ENCODE assay signal across 19 cellular contexts in genomic region chr1:153022340-153022739, GRCh38. TPM values are rescaled to one million over a fixed set of nuclear protein-coding genes. Genes with fewer than 3 reads are reported as not detected.
"Had no signal": no experiment of that assay in that cellular context is flagged by ENCODE, and none has a peak within 500 bp of the region (broad histone marks: within the 10 kb centered on the region; RNA-seq: fewer than 3 reads in every experiment).

No MANE protein-coding gene starts in this region.

RNA-seq across cellular contexts. Expression of gene SPRR1B, which starts 8.7 kb away (rescaled TPM):
- total RNA-seq: esophagus muscularis mucosa, fibroblast of villous mesenchyme, gastrocnemius medialis, heart right ventricle, liver, lung microvascular endothelial cell, mucosa of gallbladder, myocyte, natural killer cell, neural crest cell, osteocyte, pulmonary artery endothelial cell, sciatic nerve, skeletal muscle tissue, spleen, stomach, thoracic aorta, transverse colon had no signal
- polyA plus RNA-seq: liver had no signal

RNA-seq across cellular contexts. Expression of gene SPRR2D, which starts 18.6 kb away (rescaled TPM):
- total RNA-seq: fibroblast of villous mesenchyme, gastrocnemius medialis, heart right ventricle, liver, lung microvascular endothelial cell, mucosa of gallbladder, myocyte, natural killer cell, neural crest cell, osteocyte, pulmonary artery endothelial cell, sciatic nerve, skeletal muscle tissue, spleen, stomach, thoracic aorta, transverse colon, ureter had no signal

RNA-seq across cellular contexts. Expression of gene SPRR3, which starts 20.8 kb away (rescaled TPM):
- total RNA-seq: fibroblast of villous mesenchyme, gastrocnemius medialis, heart right ventricle, liver, lung microvascular endothelial cell, myocyte, natural killer cell, neural crest cell, osteocyte, pulmonary artery endothelial cell, skeletal muscle tissue, spleen, thoracic aorta, transverse colon had no signal

RNA-seq across cellular contexts. Expression of gene SPRR2A, which starts 35.0 kb away (rescaled TPM):
- total RNA-seq: fibroblast of villous mesenchyme, gastrocnemius medialis, heart right ventricle, liver, lung microvascular endothelial cell, mucosa of gallbladder, myocyte, natural killer cell, neural crest cell, osteocyte, pulmonary artery endothelial cell, skeletal muscle tissue, spleen, stomach, thoracic aorta, transverse colon had no signal
- polyA plus RNA-seq: liver had no signal

RNA-seq across cellular contexts. Expression of gene SPRR1A, which starts 38.5 kb away (rescaled TPM):
- total RNA-seq: esophagus muscularis mucosa, fibroblast of villous mesenchyme, gastrocnemius medialis, heart right ventricle, liver, lung microvascular endothelial cell, mucosa of gallbladder, myocyte, natural killer cell, neural crest cell, osteocyte, pulmonary artery endothelial cell, sciatic nerve, skeletal muscle tissue, spleen, stomach, thoracic aorta, transverse colon had no signal
- polyA plus RNA-seq: heart right ventricle, liver, spleen had no signal
